ENCODE assay signal across 4 cellular contexts in genomic region chr16:16552819-16553348, GRCh38.
A peak's percentile ranks its signal among the peaks of the same experiment; 100 is the strongest.
DNase-seq lines count a peak whose midpoint lies in the region; ATAC-seq, FAIRE-seq and TF ChIP-seq lines count a peak whose summit lies in the region.
"Not testable (repeated sequence)": the region's sequence is repeated elsewhere in the genome, so short reads cannot be mapped to it uniquely, and the experiment has no call there.

No MANE protein-coding gene starts in this region.

- DNase-seq in D721Med (ENCODE audit: insufficient read length, low spot score); HTR-8/SVneo (ENCODE audit: insufficient read length, low spot score); HepG2 (ENCODE audit: low spot score): not testable (repeated sequence)

- in situ Hi-C loops in HepG2 (cut with HindIII; ENCODE audit: extremely low pct_ligation_motif_present, low pct_unique_long_range_greater_than_20kb): not testable (repeated sequence)

- not testable (repeated sequence) for H3K36me3 Mint-ChIP-seq in activated T-helper 17 cell treated with anti-CD3 and anti-CD28 coated beads, Interleukin-2, amount 50 U/mL, for 72 hours (ENCODE audit: low read depth)

- WGBS in HepG2 (ENCODE audit: low lambda C conversion rate): 2% methylated on average over 1 of the region's 1 CpG

- not testable (repeated sequence) for H3K36me3 ChIP-seq in HepG2 (replicated peaks in 1 of 2; ENCODE audit: control insufficient read depth in 1 of 2, insufficient read depth in 2 of 2, low read length in 2 of 2)

- H3K9me3 ChIP-seq in HepG2 (ENCODE audit: low read length): not testable (repeated sequence)

- H3K27ac ChIP-seq in HepG2 (ENCODE audit: extremely low read length, insufficient read depth, low read length): not testable (repeated sequence)

- not testable (repeated sequence) for TF ChIP-seq EP300 in HepG2 (IDR thresholded peaks at IDR 0.05; ENCODE audit: low read depth in 2 of 2, low read length in 2 of 2); HepG2 (CRISPR knock-in tag; IDR thresholded peaks at IDR 0.05; ENCODE audit: borderline replicate concordance)

- ATAC-seq in activated T-helper 17 cell treated with anti-CD3 and anti-CD28 coated beads, Interleukin-2, amount 50 U/mL, for 72 hours (replicated peaks): peak; percentile 56
- ATAC-seq in HepG2: not testable (repeated sequence)

- not testable (repeated sequence) for TF ChIP-seq RAD21 in HepG2 (CRISPR knock-in tag; IDR thresholded peaks at IDR 0.05)

- H3K4me1 Mint-ChIP-seq in activated T-helper 17 cell treated with anti-CD3 and anti-CD28 coated beads, Interleukin-2, amount 50 U/mL, for 72 hours: not testable (repeated sequence)

- not testable (repeated sequence) for H2AFZ ChIP-seq in HepG2 (ENCODE audit: low read length)

- peak; percentile 38 for FAIRE-seq in D721Med (lab: Jason Lieb, UNC)
- peak; percentile 13 for FAIRE-seq in HTR-8/SVneo (lab: Jason Lieb, UNC)
- FAIRE-seq in HepG2 (lab: Jason Lieb, UNC): not testable (repeated sequence)

- not testable (repeated sequence) for H3K4me3 ChIP-seq in HepG2 (replicated peaks in 1 of 3; ENCODE audit: insufficient read depth in 1 of 3, low read depth in 2 of 3, low read length in 3 of 3)

- H4K20me1 ChIP-seq in HepG2 (ENCODE audit: insufficient read depth, low read length): not testable (repeated sequence)

- H3K9me3 Mint-ChIP-seq in activated T-helper 17 cell treated with anti-CD3 and anti-CD28 coated beads, Interleukin-2, amount 50 U/mL, for 72 hours: not testable (repeated sequence)

- intact Hi-C loops in HepG2 (cut with micrococcal nuclease; ENCODE audit: unreplicated experiment): not testable (repeated sequence)

- BruUV-seq in HepG2 (replicated peaks; lab: Mats Ljungman, UMichigan): not testable (repeated sequence)

- CTCF ChIA-PET in HepG2 (lab: Yijun Ruan, JAX; ENCODE audit: low intra/inter-chr PET ratio, low total read pairs): not testable (repeated sequence)

- not testable (repeated sequence) for H3K27me3 ChIP-seq in HepG2 (ENCODE audit: control insufficient read depth in 1 of 2, insufficient read depth in 2 of 2, low read length in 2 of 2)

- peaks cover 16% of the 10 kb centered on the region for H3K27me3 Mint-ChIP-seq in activated T-helper 17 cell treated with anti-CD3 and anti-CD28 coated beads, Interleukin-2, amount 50 U/mL, for 72 hours

- not testable (repeated sequence) for H3K4me1 ChIP-seq in HepG2 (ENCODE audit: insufficient read depth, low read length)

- H3K79me2 ChIP-seq in HepG2 (ENCODE audit: insufficient read depth, low read length): not testable (repeated sequence)

- H3K4me3 Mint-ChIP-seq in activated T-helper 17 cell treated with anti-CD3 and anti-CD28 coated beads, Interleukin-2, amount 50 U/mL, for 72 hours: not testable (repeated sequence)

- TF ChIP-seq CTCF in D721Med (IDR thresholded peaks at IDR 0.05; ENCODE audit: insufficient read depth, missing control alignments); HepG2 (CRISPR knock-in tag; IDR thresholded peaks at IDR 0.05): not testable (repeated sequence)

- not testable (repeated sequence) for H3K9ac ChIP-seq in HepG2 (ENCODE audit: insufficient read depth, low read depth, low read length)

- not testable (repeated sequence) for H3K4me2 ChIP-seq in HepG2 (ENCODE audit: low read depth, low read length)

- not testable (repeated sequence) for H3K27ac Mint-ChIP-seq in activated T-helper 17 cell treated with anti-CD3 and anti-CD28 coated beads, Interleukin-2, amount 50 U/mL, for 72 hours

- not testable (repeated sequence) for TF ChIP-seq POLR2A in HepG2 (IDR thresholded peaks at IDR 0.05; ENCODE audit: insufficient read depth in 1 of 2, low read depth in 2 of 2, low read length in 2 of 2)

- POLR2A ChIA-PET in HepG2 (lab: Yijun Ruan, JAX): not testable (repeated sequence)

TF ChIP-seq in HepG2, 621 proteins besides CTCF, POLR2A, EP300 and RAD21:
- TF ChIP-seq HNRNPK (IDR thresholded peaks at IDR 0.05; ENCODE audit: low read depth, low read length, poor library complexity, severe bottlenecking): peak; percentile 36
